1 cellular context compared by ENCODE assay signal in the genomic region with DNA sequence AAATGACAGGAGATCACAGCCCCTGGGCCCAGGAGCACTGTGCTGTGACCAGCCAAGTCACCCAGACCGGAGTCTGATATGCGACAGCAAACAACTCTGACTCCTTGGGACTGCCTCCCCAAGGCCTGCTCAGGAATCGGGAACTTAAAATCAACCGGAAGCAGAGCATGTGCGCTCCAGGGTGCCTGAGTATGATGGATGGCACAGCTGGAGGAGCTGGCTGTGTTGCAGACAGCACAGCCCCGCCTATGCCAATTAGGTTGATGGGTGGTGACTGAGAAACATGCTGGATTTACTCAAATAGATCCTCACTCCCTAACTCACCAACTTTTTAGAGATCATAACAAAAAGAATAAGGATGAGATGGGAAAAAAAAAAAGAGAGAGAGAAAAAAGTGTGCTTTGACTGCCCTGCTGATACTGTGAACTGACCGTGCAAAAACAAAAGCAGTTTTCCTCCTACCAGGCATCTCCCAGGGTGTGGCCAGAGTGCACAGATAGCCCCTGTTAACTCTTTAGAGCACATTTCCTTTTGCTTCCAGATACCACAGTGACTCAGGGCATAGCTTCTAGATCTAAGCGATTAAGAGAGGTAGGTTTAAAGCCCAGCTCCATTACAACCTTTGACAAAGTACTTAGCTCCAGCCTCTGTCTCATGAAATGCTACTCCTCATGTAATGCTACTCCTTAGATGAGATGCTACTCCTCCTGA.
TF ChIP-seq lines count a peak whose summit lies in the region.

No MANE protein-coding gene starts in this region.

TF ChIP-seq in H1, 55 proteins besides CTCF, POLR2A, EP300 and RAD21:
- TF ChIP-seq, protein P1, sequence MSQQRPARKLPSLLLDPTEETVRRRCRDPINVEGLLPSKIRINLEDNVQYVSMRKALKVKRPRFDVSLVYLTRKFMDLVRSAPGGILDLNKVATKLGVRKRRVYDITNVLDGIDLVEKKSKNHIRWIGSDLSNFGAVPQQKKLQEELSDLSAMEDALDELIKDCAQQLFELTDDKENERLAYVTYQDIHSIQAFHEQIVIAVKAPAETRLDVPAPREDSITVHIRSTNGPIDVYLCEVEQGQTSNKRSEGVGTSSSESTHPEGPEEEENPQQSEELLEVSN (IDR thresholded peaks at IDR 0.05), result no peak
- no peak for TF ChIP-seq SP1 (IDR thresholded peaks at IDR 0.05; ENCODE audit: low read depth, low read length)
